In the genomic region with DNA sequence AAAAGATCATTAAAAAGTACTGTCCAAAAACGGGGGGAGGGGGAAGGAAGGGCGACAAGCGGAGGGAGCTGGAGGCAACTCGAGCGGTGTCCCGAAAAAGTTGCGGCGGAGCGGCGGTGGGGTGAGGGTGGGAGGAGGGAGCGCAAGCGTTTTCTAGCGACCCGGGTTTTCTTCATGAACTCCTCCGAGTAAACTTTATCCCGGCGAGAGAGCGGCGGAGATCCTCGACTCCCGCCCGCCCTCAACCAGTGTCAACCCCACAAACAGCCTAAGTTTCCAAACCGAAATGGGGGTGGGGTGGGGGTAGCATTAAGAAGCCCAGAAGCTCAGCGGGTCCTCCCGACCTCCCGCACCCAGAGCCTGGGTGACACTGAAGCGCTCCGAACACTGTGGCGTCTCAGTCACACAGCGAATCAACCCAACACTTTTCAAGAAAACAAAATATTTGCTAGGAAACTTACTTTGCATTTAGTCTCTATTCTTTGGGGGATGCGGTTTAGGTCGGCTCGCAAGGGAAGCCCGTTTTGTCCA, we compare ENCODE assay signal across 8 cellular contexts.
DNase-seq lines count a peak whose midpoint lies in the region; ATAC-seq, FAIRE-seq and TF ChIP-seq lines count a peak whose summit lies in the region.

No MANE protein-coding gene starts in this region.

- H3K36me3 ChIP-seq in DOHH2 (ENCODE audit: control insufficient read depth, low read length) (no peaks in the 10 kb centered on the region), HepG2 (replicated peaks in 1 of 2; ENCODE audit: control insufficient read depth in 1 of 2, insufficient read depth in 2 of 2, low read length in 2 of 2) (no peaks in the 10 kb centered on the region), thyroid gland (no peaks in the 10 kb centered on the region)

- no peaks in the 10 kb centered on the region for H3K9me2 ChIP-seq in DOHH2 (replicated peaks; ENCODE audit: control insufficient read depth, low read length)

- H3K4me1 ChIP-seq in DOHH2 (ENCODE audit: control insufficient read depth, low read length) (no peaks in the 10 kb centered on the region), HepG2 (ENCODE audit: insufficient read depth, low read length) (peaks cover 47% of the 10 kb centered on the region), thyroid gland (peaks cover 7 to 10% of the 10 kb centered on the region in 2 donors)

- H3K9me3 ChIP-seq in DOHH2 (ENCODE audit: control insufficient read depth, insufficient read depth, low read length) (no peaks in the 10 kb centered on the region), HepG2 (ENCODE audit: low read length) (no peaks in the 10 kb centered on the region), thyroid gland (no peaks in the 10 kb centered on the region)

- DNase-seq in cardiac fibroblast (ENCODE audit: low read depth in 2 of 2) (peak in 1 of 2 donors; percentile 23), HepG2 (ENCODE audit: low spot score) (no peak), thyroid gland (peak; percentile 52 to 62), NCI-H446 treated with DMSO at 0.1 percent for 48 hours (lab: John Stamatoyannopoulos, UW) (no peak), middle frontal gyrus (ENCODE audit: extremely low spot score, low spot score) (no peak), NCI-H2227 treated with DMSO at 0.1 percent for 48 hours (lab: John Stamatoyannopoulos, UW) (no peak)

- 10% methylated on average over 26 of the region's 34 CpGs for WGBS in HepG2 (ENCODE audit: low lambda C conversion rate)
- WGBS in thyroid gland, 2 donors = 1 to 3% methylated on average over 31 to 33 of the region's 34 CpGs

- in situ Hi-C loops in HepG2 (cut with HindIII; ENCODE audit: extremely low pct_ligation_motif_present, low pct_unique_long_range_greater_than_20kb) = loop anchor here (5.0 to 10.0 kb wide), 2 partner anchors 421 to 703 kb away; no protein-coding TSS in a partner anchor

- 0 out of 2 replicates have a peak, but pooled peaks cover 3% of the 10 kb centered on the region for H4K20me1 ChIP-seq in DOHH2 (ENCODE audit: control insufficient read depth, insufficient read depth, low read depth, low read length)
- H4K20me1 ChIP-seq in HepG2 (ENCODE audit: insufficient read depth, low read length) = no peaks in the 10 kb centered on the region

- CTCF ChIA-PET in HepG2 (lab: Yijun Ruan, JAX; ENCODE audit: low intra/inter-chr PET ratio, low total read pairs) = interaction anchor here (0.7 to 1.7 kb wide), 4 partner anchors 665 to 753 kb away, joined by 3 to 5 read pairs (median 4); no protein-coding TSS in a partner anchor

- peak overlapping the region in 1 of 3 donors; percentile 85 for H3K27ac Mint-ChIP-seq in IgD-negative memory B cell

- H3K4me3 ChIP-seq in DOHH2 (ENCODE audit: low read length) (no peak overlapping the region), cardiac fibroblast (replicated peaks in 1 of 2; ENCODE audit: low read depth in 2 of 2, low read length in 2 of 2) (peak overlapping the region; percentile 56), HepG2 (replicated peaks in 1 of 3; ENCODE audit: insufficient read depth in 1 of 3, low read depth in 2 of 3, low read length in 3 of 3) (peak overlapping the region; percentile 37 to 72 (median 58)), thyroid gland (replicated peaks in 1 of 3) (peak overlapping the region; percentile 29 to 84 (median 54))

- H3K27ac ChIP-seq in DOHH2 (ENCODE audit: low read depth, low read length) = no peak overlapping the region
- H3K27ac ChIP-seq in HepG2 (ENCODE audit: extremely low read length, insufficient read depth, low read length) = no peak overlapping the region
- peak overlapping the region; percentile 91 to 97 (median 91) for H3K27ac ChIP-seq in thyroid gland

- H3K79me2 ChIP-seq in DOHH2 (ENCODE audit: control insufficient read depth, low read length) (no peaks in the 10 kb centered on the region), HepG2 (ENCODE audit: insufficient read depth, low read length) (no peaks in the 10 kb centered on the region)

- no peak overlapping the region for H2AFZ ChIP-seq in HepG2 (ENCODE audit: low read length)

- peaks cover 5% of the 10 kb centered on the region for H3K36me3 Mint-ChIP-seq in IgD-negative memory B cell

- no peak for TF ChIP-seq RAD21 in HepG2 (CRISPR knock-in tag; IDR thresholded peaks at IDR 0.05)

- peak overlapping the region; percentile 9; the same call in 1 of the 2 replicates for H3K4me2 ChIP-seq in DOHH2 (ENCODE audit: low read length)
- H3K4me2 ChIP-seq in HepG2 (ENCODE audit: low read depth, low read length) = peak overlapping the region; percentile 74

- TF ChIP-seq EP300 in HepG2 (IDR thresholded peaks at IDR 0.05; ENCODE audit: low read depth in 2 of 2, low read length in 2 of 2) = no peak
- no peak for TF ChIP-seq EP300 in HepG2 (CRISPR knock-in tag; IDR thresholded peaks at IDR 0.05; ENCODE audit: borderline replicate concordance)

- intact Hi-C loops in HepG2 (cut with micrococcal nuclease; ENCODE audit: unreplicated experiment) = loop anchor here (5.0 to 10.0 kb wide), 3 partner anchors 201 to 561 kb away; a partner anchor contains a TSS
- intact Hi-C loops in thyroid gland (cut with DNase I) = no loop called here

- H3K9ac ChIP-seq in HepG2 (ENCODE audit: insufficient read depth, low read depth, low read length) = no peak overlapping the region

- ATAC-seq in HepG2 = no peak

- H3F3A ChIP-seq in DOHH2 (ENCODE audit: control insufficient read depth, insufficient read depth) = no peaks in the 10 kb centered on the region

- H3K4me1 Mint-ChIP-seq in IgD-negative memory B cell = peaks cover 8 to 10% (median 10%) of the 10 kb centered on the region in 3 donors

- POLR2A ChIA-PET in HepG2 (lab: Yijun Ruan, JAX) = no interaction called here

- FAIRE-seq in HepG2 (lab: Jason Lieb, UNC) = no peak

- peaks cover 18% of the 10 kb centered on the region for H3K27me3 ChIP-seq in DOHH2 (ENCODE audit: control insufficient read depth, low read length)
- peaks cover 9 to 67% of the 10 kb centered on the region in 2 experiments for H3K27me3 ChIP-seq in HepG2 (ENCODE audit: control insufficient read depth in 1 of 2, insufficient read depth in 2 of 2, low read length in 2 of 2)
- no peaks in the 10 kb centered on the region for H3K27me3 ChIP-seq in thyroid gland

- H3K4me3 Mint-ChIP-seq in IgD-negative memory B cell = peak overlapping the region; percentile 34 to 83 (median 56)

- H3K9me3 Mint-ChIP-seq in IgD-negative memory B cell = peaks cover 3 to 13% (median 4%) of the 10 kb centered on the region in 3 donors

- no TSS peak for BruUV-seq in HepG2 (replicated peaks; lab: Mats Ljungman, UMichigan)

- H3K27me3 Mint-ChIP-seq in IgD-negative memory B cell = peaks cover 44% of the 10 kb centered on the region

- no peak for TF ChIP-seq CTCF in DOHH2 (IDR thresholded peaks at IDR 0.05; ENCODE audit: low read depth, low read length, poor library complexity, severe bottlenecking)
- TF ChIP-seq CTCF in cardiac fibroblast (IDR thresholded peaks at IDR 0.05; ENCODE audit: low read depth, low read length) = no peak
- TF ChIP-seq CTCF in HepG2 (CRISPR knock-in tag; IDR thresholded peaks at IDR 0.05) = no peak
- no peak for TF ChIP-seq CTCF in thyroid gland (IDR thresholded peaks at IDR 0.05)

- TF ChIP-seq POLR2A in HepG2 (IDR thresholded peaks at IDR 0.05; ENCODE audit: insufficient read depth in 1 of 2, low read depth in 2 of 2, low read length in 2 of 2) (no peak), thyroid gland (IDR thresholded peaks at IDR 0.05) (peak in 1 of 2 donors; percentile 9)

TF ChIP-seq in HepG2, 621 proteins besides CTCF, POLR2A, EP300 and RAD21 (continues in another document):
- no peak; the same call in 1 of the 2 replicates for TF ChIP-seq CBX2 (IDR thresholded peaks at IDR 0.05; ENCODE audit: low read depth, low read length)
- peak; percentile 45; the same call in 1 of the 2 replicates for TF ChIP-seq CBX2 (CRISPR knock-in tag; IDR thresholded peaks at IDR 0.05; ENCODE audit: low read depth)
- TF ChIP-seq ZNF782 (CRISPR knock-in tag; IDR thresholded peaks at IDR 0.05; ENCODE audit: borderline replicate concordance) = 0 out of 2 replicates have a peak, but pooled peaks have one; percentile 8
- TF ChIP-seq EZH2 (conservative IDR thresholded peaks at IDR 0.05; ENCODE audit: low read depth, low read length) = peak; percentile 81
- TF ChIP-seq, protein P1, sequence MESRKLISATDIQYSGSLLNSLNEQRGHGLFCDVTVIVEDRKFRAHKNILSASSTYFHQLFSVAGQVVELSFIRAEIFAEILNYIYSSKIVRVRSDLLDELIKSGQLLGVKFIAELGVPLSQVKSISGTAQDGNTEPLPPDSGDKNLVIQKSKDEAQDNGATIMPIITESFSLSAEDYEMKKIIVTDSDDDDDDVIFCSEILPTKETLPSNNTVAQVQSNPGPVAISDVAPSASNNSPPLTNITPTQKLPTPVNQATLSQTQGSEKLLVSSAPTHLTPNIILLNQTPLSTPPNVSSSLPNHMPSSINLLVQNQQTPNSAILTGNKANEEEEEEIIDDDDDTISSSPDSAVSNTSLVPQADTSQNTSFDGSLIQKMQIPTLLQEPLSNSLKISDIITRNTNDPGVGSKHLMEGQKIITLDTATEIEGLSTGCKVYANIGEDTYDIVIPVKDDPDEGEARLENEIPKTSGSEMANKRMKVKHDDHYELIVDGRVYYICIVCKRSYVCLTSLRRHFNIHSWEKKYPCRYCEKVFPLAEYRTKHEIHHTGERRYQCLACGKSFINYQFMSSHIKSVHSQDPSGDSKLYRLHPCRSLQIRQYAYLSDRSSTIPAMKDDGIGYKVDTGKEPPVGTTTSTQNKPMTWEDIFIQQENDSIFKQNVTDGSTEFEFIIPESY (CRISPR knock-in tag; IDR thresholded peaks at IDR 0.05) = no peak
- peak; percentile 43 for TF ChIP-seq RBM39 (IDR thresholded peaks at IDR 0.05; ENCODE audit: low read depth, low read length, poor library complexity, severe bottlenecking)
- TF ChIP-seq ZNF317 (CRISPR knock-in tag; IDR thresholded peaks at IDR 0.05) = 0 out of 2 replicates have a peak, but pooled peaks have one; percentile 3
- peak; percentile 53; the same call in 1 of the 2 replicates for TF ChIP-seq ZNF263 (CRISPR knock-in tag; IDR thresholded peaks at IDR 0.05)
- TF ChIP-seq KDM5A (IDR thresholded peaks at IDR 0.05; ENCODE audit: borderline replicate concordance, low read length) = no peak
- TF ChIP-seq MAZ (IDR thresholded peaks at IDR 0.05; ENCODE audit: borderline replicate concordance, low read depth, low read length) = no peak
- no peak for TF ChIP-seq MAZ (CRISPR knock-in tag; IDR thresholded peaks at IDR 0.05; ENCODE audit: low read depth)

Comparison
In these comparisons a context has a peak if more than half of its experiments do, and no peak if none do; other contexts are left out.
1. H3K27ac ChIP-seq: peak in thyroid gland (3 of 3); none in DOHH2 (single experiment) and HepG2 (single experiment).
2. DNase-seq: peak in thyroid gland (2 of 2); none in HepG2 (single experiment), NCI-H446 treated with DMSO at 0.1 percent for 48 hours (single experiment), middle frontal gyrus (single experiment) and NCI-H2227 treated with DMSO at 0.1 percent for 48 hours (single experiment).